Comparison of ENCODE assay signal across 38 cellular contexts in the genomic region with DNA sequence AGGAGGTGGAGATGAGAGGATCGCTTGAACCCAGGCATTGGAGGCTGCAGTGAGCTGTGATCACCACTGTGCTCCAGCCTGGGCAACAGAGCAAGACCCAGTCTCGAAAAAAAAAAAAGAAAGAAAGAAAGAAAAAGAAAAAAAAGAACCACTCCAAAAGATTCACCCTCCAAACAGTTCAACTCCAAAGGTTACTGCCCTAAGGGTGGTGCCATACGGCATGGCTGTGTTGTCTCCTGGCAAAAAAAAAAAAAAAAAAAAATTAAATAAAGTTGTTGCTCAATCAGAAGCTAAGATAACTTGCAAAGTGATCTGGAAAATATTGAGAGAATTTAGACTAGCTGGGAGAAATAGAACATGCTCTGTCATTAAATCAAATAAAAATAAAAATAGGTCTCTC.
"Had no signal": no experiment of that assay in that cellular context is flagged by ENCODE, and none has a peak within 500 bp of the region (broad histone marks: within the 10 kb centered on the region; RNA-seq: fewer than 3 reads in every experiment).

No MANE protein-coding gene starts in this region.

- H3K36me3 ChIP-seq: adrenal gland, breast epithelium, cardiac muscle cell, esophagus muscularis mucosa, gastrocnemius medialis, heart right ventricle had no signal

- H3K27me3 Mint-ChIP-seq: activated CD8-positive, alpha-beta memory T cell treated with anti-CD3 and anti-CD28 coated beads, Interleukin-2, amount 10 ng/mL, durations not matched to agents 7 days and 5 days had no signal

- H3K4me3 Mint-ChIP-seq: activated B cell treated with CpG ODN at 0.5 μM for 24 hours; activated CD8-positive, alpha-beta memory T cell treated with anti-CD3 and anti-CD28 coated beads, Interleukin-2, amount 10 ng/mL, durations not matched to agents 7 days and 5 days; activated CD8-positive, alpha-beta T cell treated with anti-CD3 and anti-CD28 coated beads for 36 hours; activated naive CD4-positive, alpha-beta T cell treated with anti-CD3 and anti-CD28 coated beads for 36 hours; activated naive CD4-positive, alpha-beta T cell treated with anti-CD3 and anti-CD28 coated beads, Interleukin-2, amount 50 U/mL, for 24 hours; activated naive CD8-positive, alpha-beta T cell treated with anti-CD3 and anti-CD28 coated beads for 36 hours; activated naive CD8-positive, alpha-beta T cell treated with anti-CD3 and anti-CD28 coated beads, Interleukin-2, amount 50 U/mL, for 24 hours; activated T-helper 1 cell treated with anti-CD3 and anti-CD28 coated beads, Interleukin-12 subunit alpha, Interleukin-12 subunit beta, Interleukin-2, Interleukin-4 antibody, amounts not matched to agents 30 ng/mL and 10 ng/mL and 1 ng/mL, durations not matched to agents 14 hours and 24 hours and 36 hours; dendritic cell treated with granulocyte-macrophage colony-stimulating factor and Interleukin-4, amounts not matched to agents 40 ng/mL and 50 ng/mL, for 4 days; endodermal cell had no signal

- H3K27me3 ChIP-seq: adrenal gland, body of pancreas, breast epithelium, cardiac muscle cell, dorsolateral prefrontal cortex, foreskin keratinocyte, gastrocnemius medialis, heart right ventricle had no signal

- H3K9me3 Mint-ChIP-seq: activated B cell treated with CpG ODN at 0.5 μM for 24 hours; activated naive CD4-positive, alpha-beta T cell treated with anti-CD3 and anti-CD28 coated beads for 36 hours; activated naive CD4-positive, alpha-beta T cell treated with anti-CD3 and anti-CD28 coated beads, Interleukin-2, amount 50 U/mL, for 24 hours; activated naive CD8-positive, alpha-beta T cell treated with anti-CD3 and anti-CD28 coated beads for 36 hours; activated naive CD8-positive, alpha-beta T cell treated with anti-CD3 and anti-CD28 coated beads, Interleukin-2, amount 50 U/mL, for 24 hours; activated T-helper 1 cell treated with anti-CD3 and anti-CD28 coated beads, Interleukin-12 subunit alpha, Interleukin-12 subunit beta, Interleukin-2, Interleukin-4 antibody, amounts not matched to agents 30 ng/mL and 10 ng/mL and 1 ng/mL, durations not matched to agents 14 hours and 24 hours and 36 hours; activated T-helper 2 cell treated with anti-CD3 and anti-CD28 coated beads, Interferon-gamma antibody, Interleukin-2, Interleukin-4, amounts not matched to agents 10 μg/mL and 5 μg/mL and 100 μg/mL, durations not matched to agents 14 hours and 24 hours and 36 hours; dendritic cell treated with granulocyte-macrophage colony-stimulating factor and Interleukin-4, amounts not matched to agents 40 ng/mL and 50 ng/mL, for 4 days; endodermal cell had no signal

- H3K4me1 ChIP-seq: foreskin keratinocyte had no signal

- H3K36me3 Mint-ChIP-seq: activated CD8-positive, alpha-beta memory T cell treated with anti-CD3 and anti-CD28 coated beads, Interleukin-2, amount 10 ng/mL, durations not matched to agents 7 days and 5 days; activated naive CD4-positive, alpha-beta T cell treated with anti-CD3 and anti-CD28 coated beads, Interleukin-2, amount 50 U/mL, for 24 hours; activated naive CD8-positive, alpha-beta T cell treated with anti-CD3 and anti-CD28 coated beads for 36 hours had no signal

- ATAC-seq: activated CD4-positive, CD25-positive, alpha-beta regulatory T cell treated with anti-CD3 and anti-CD28 coated beads, Interleukin-2, amount 50 U/mL, for 24 hours; activated CD8-positive, alpha-beta memory T cell treated with anti-CD3 and anti-CD28 coated beads, Interleukin-2, amount 10 ng/mL, durations not matched to agents 7 days and 5 days; activated CD8-positive, alpha-beta T cell treated with anti-CD3 and anti-CD28 coated beads for 36 hours; activated naive CD8-positive, alpha-beta T cell treated with anti-CD3 and anti-CD28 coated beads, Interleukin-2, amount 50 U/mL, for 24 hours; body of pancreas; foreskin keratinocyte; gastrocnemius medialis; heart right ventricle had no signal

- H3K27ac Mint-ChIP-seq: activated B cell treated with CpG ODN at 0.5 μM for 24 hours; activated CD8-positive, alpha-beta memory T cell treated with anti-CD3 and anti-CD28 coated beads, Interleukin-2, amount 10 ng/mL, durations not matched to agents 7 days and 5 days; activated CD8-positive, alpha-beta T cell treated with anti-CD3 and anti-CD28 coated beads for 36 hours; activated naive CD4-positive, alpha-beta T cell treated with anti-CD3 and anti-CD28 coated beads for 36 hours; activated naive CD4-positive, alpha-beta T cell treated with anti-CD3 and anti-CD28 coated beads, Interleukin-2, amount 50 U/mL, for 24 hours; activated naive CD8-positive, alpha-beta T cell treated with anti-CD3 and anti-CD28 coated beads for 36 hours; activated naive CD8-positive, alpha-beta T cell treated with anti-CD3 and anti-CD28 coated beads, Interleukin-2, amount 50 U/mL, for 24 hours; activated T-helper 1 cell treated with anti-CD3 and anti-CD28 coated beads, Interleukin-12 subunit alpha, Interleukin-12 subunit beta, Interleukin-2, Interleukin-4 antibody, amounts not matched to agents 30 ng/mL and 10 ng/mL and 1 ng/mL, durations not matched to agents 14 hours and 24 hours and 36 hours; activated T-helper 2 cell treated with anti-CD3 and anti-CD28 coated beads, Interferon-gamma antibody, Interleukin-2, Interleukin-4, amounts not matched to agents 10 μg/mL and 5 μg/mL and 100 μg/mL, durations not matched to agents 14 hours and 24 hours and 36 hours; dendritic cell treated with granulocyte-macrophage colony-stimulating factor and Interleukin-4, amounts not matched to agents 40 ng/mL and 50 ng/mL, for 4 days; endodermal cell had no signal

- DNase-seq: activated B cell treated with CpG ODN at 0.5 μM for 24 hours; activated CD4-positive, alpha-beta T cell treated with anti-CD3 and anti-CD28 coated beads for 48 hours; activated CD4-positive, alpha-beta T cell treated with anti-CD3 and anti-CD28 coated beads, Interleukin-2, amount 50 U/mL, for 1 hour; activated CD4-positive, alpha-beta T cell treated with anti-CD3 and anti-CD28 coated beads, Interleukin-2, amount 50 U/mL, for 48 hours; activated CD8-positive, alpha-beta memory T cell treated with anti-CD3 and anti-CD28 coated beads, Interleukin-2, amount 10 ng/mL, durations not matched to agents 7 days and 5 days; activated CD8-positive, alpha-beta memory T cell treated with anti-CD3 and anti-CD28 coated beads, Interleukin-2, amount 50 U/mL, for 4 hours; activated CD8-positive, alpha-beta T cell treated with anti-CD3 and anti-CD28 coated beads for 36 hours; activated effector memory CD4-positive, alpha-beta T cell treated with anti-CD3 and anti-CD28 coated beads, Interleukin-2, amount 50 U/mL, for 16 hours; activated naive CD4-positive, alpha-beta T cell treated with anti-CD3 and anti-CD28 coated beads for 36 hours; activated naive CD8-positive, alpha-beta T cell treated with anti-CD3 and anti-CD28 coated beads for 36 hours; activated naive CD8-positive, alpha-beta T cell treated with anti-CD3 and anti-CD28 coated beads, Interleukin-2, amount 50 U/mL, for 24 hours; activated T-cell treated with anti-CD3 and anti-CD28 coated beads, Interleukin-2, amount 50 U/mL, for 1 hour; activated T-cell treated with anti-CD3 and anti-CD28 coated beads, Interleukin-2, amount 50 U/mL, for 48 hours; amygdala; aorta; body of pancreas; central memory CD4-positive, alpha-beta T cell; cerebellar nuclear complex; dorsolateral prefrontal cortex; effector memory CD4-positive, alpha-beta T cell; endodermal cell; erythroblast; foreskin keratinocyte; gastrocnemius medialis; glutamatergic neuron; heart right ventricle; T-helper 2 cell had no signal

- H3K4me1 Mint-ChIP-seq: activated B cell treated with CpG ODN at 0.5 μM for 24 hours; activated CD8-positive, alpha-beta memory T cell treated with anti-CD3 and anti-CD28 coated beads, Interleukin-2, amount 10 ng/mL, durations not matched to agents 7 days and 5 days; activated naive CD4-positive, alpha-beta T cell treated with anti-CD3 and anti-CD28 coated beads, Interleukin-2, amount 50 U/mL, for 24 hours; activated naive CD8-positive, alpha-beta T cell treated with anti-CD3 and anti-CD28 coated beads for 36 hours; activated naive CD8-positive, alpha-beta T cell treated with anti-CD3 and anti-CD28 coated beads, Interleukin-2, amount 50 U/mL, for 24 hours had no signal

- H3K27ac ChIP-seq: adrenal gland, body of pancreas, breast epithelium, cardiac muscle cell, esophagus muscularis mucosa, foreskin keratinocyte, gastrocnemius medialis, heart right ventricle, VCaP had no signal

- H3K4me3 ChIP-seq: adrenal gland, body of pancreas, breast epithelium, cardiac muscle cell, coronary artery, dorsolateral prefrontal cortex, esophagus muscularis mucosa, gastrocnemius medialis, heart right ventricle had no signal

- H3K9me3 ChIP-seq: adrenal gland, body of pancreas, breast epithelium, esophagus muscularis mucosa, gastrocnemius medialis, heart right ventricle had no signal
